Comparison of ENCODE assay signal across 1 cellular context in genomic region chr18:57755473-57756067, GRCh38.
TF ChIP-seq lines count a peak whose summit lies in the region.

No MANE protein-coding gene starts in this region.

TF ChIP-seq in liver, 16 proteins besides CTCF, POLR2A, EP300 and RAD21 (continued from another document):
- no peak for TF ChIP-seq REST (IDR thresholded peaks at IDR 0.05)
- TF ChIP-seq EGR1 (IDR thresholded peaks at IDR 0.05; ENCODE audit: low read depth in 2 of 2), result no peak
- TF ChIP-seq GABPA (IDR thresholded peaks at IDR 0.05 in 1 of 2, conservative IDR thresholded peaks at IDR 0.05 in 1 of 2), result no peak
- peak; percentile 26 for TF ChIP-seq MAX (IDR thresholded peaks at IDR 0.05)
- TF ChIP-seq JUND (IDR thresholded peaks at IDR 0.05), result no peak
- TF ChIP-seq YY1 (IDR thresholded peaks at IDR 0.05), result no peak
- TF ChIP-seq FOXA2 (IDR thresholded peaks at IDR 0.05), result peak; percentile 47
- TF ChIP-seq SP1 (IDR thresholded peaks at IDR 0.05), result no peak
- no peak for TF ChIP-seq ZBTB33 (IDR thresholded peaks at IDR 0.05)
- no peak for TF ChIP-seq TAF1 (conservative IDR thresholded peaks at IDR 0.05)
- peak; percentile 37 for TF ChIP-seq FOXA1 (IDR thresholded peaks at IDR 0.05)
- no peak for TF ChIP-seq HNF4G (IDR thresholded peaks at IDR 0.05)
- no peak for TF ChIP-seq NR2F2 (IDR thresholded peaks at IDR 0.05)
TF ChIP-seq in liver: peak in this region for 5.
